14 cellular contexts compared by ENCODE assay signal in genomic region chr1:113488576-113489177, GRCh38.
DNase-seq lines count a peak whose midpoint lies in the region; ATAC-seq, FAIRE-seq and TF ChIP-seq lines count a peak whose summit lies in the region.
"Had no signal": no experiment of that assay in that cellular context is flagged by ENCODE, and none has a peak within 500 bp of the region (broad histone marks: within the 10 kb centered on the region; RNA-seq: fewer than 3 reads in every experiment).

No MANE protein-coding gene starts in this region.

- H3K9me3 ChIP-seq in HepG2 (ENCODE audit: low read length) (peaks cover 12% of the 10 kb centered on the region; the same call in 1 of the 2 replicates), small intestine (ENCODE audit: control insufficient read depth, low read depth) (no peaks in the 10 kb centered on the region)

- no peaks in the 10 kb centered on the region for H3K4me1 ChIP-seq in HepG2 (ENCODE audit: insufficient read depth, low read length)
- no peaks in the 10 kb centered on the region for H3K4me1 ChIP-seq in small intestine (ENCODE audit: control insufficient read depth in 2 of 2, insufficient read depth in 1 of 2, low read depth in 1 of 2, low read length in 1 of 2)
- H3K4me1 ChIP-seq: ascending aorta had no signal

- FAIRE-seq in HepG2 (lab: Jason Lieb, UNC) (no peak), small intestine (lab: Jason Lieb, UNC) (no peak)
- FAIRE-seq: TTC549 had no signal

- no peaks in the 10 kb centered on the region for H3K4me1 Mint-ChIP-seq in stimulated activated effector memory CD8-positive, alpha-beta T cell treated with anti-CD3 and anti-CD28 coated beads, Interleukin-12 subunit alpha, Interleukin-12 subunit beta, amount 100 ng/mL, for 72 hours

- no peaks in the 10 kb centered on the region for H3K79me2 ChIP-seq in HepG2 (ENCODE audit: insufficient read depth, low read length)

- H3K36me3 ChIP-seq in H7 (replicated peaks; ENCODE audit: control insufficient read depth, insufficient read depth, low read length) (no peaks in the 10 kb centered on the region), HepG2 (replicated peaks in 1 of 2; ENCODE audit: control insufficient read depth in 1 of 2, insufficient read depth in 2 of 2, low read length in 2 of 2) (no peaks in the 10 kb centered on the region), small intestine (ENCODE audit: control insufficient read depth in 2 of 2, insufficient read depth in 2 of 2, low read length in 2 of 2) (no peaks in the 10 kb centered on the region)
- H3K36me3 ChIP-seq: ascending aorta, thoracic aorta had no signal

- H3K36me3 Mint-ChIP-seq in stimulated activated effector memory CD8-positive, alpha-beta T cell treated with anti-CD3 and anti-CD28 coated beads, Interleukin-12 subunit alpha, Interleukin-12 subunit beta, amount 100 ng/mL, for 72 hours = no peaks in the 10 kb centered on the region

- H3K27ac ChIP-seq in HepG2 (ENCODE audit: extremely low read length, insufficient read depth, low read length) (no peak overlapping the region), small intestine (ENCODE audit: low read depth in 1 of 2, low read length in 1 of 2) (no peak overlapping the region)
- H3K27ac ChIP-seq: ascending aorta, SK-N-MC, thoracic aorta had no signal

- CTCF ChIA-PET in HepG2 (lab: Yijun Ruan, JAX; ENCODE audit: low intra/inter-chr PET ratio, low total read pairs) = interaction anchor here (2.2 kb wide), 1 partner anchor 189 kb away, joined by 5 read pairs; no protein-coding TSS in a partner anchor

- H3K27me3 ChIP-seq in H7 (ENCODE audit: control insufficient read depth, insufficient read depth, low read length) = no peaks in the 10 kb centered on the region
- no peaks in the 10 kb centered on the region for H3K27me3 ChIP-seq in HepG2 (ENCODE audit: control insufficient read depth in 1 of 2, insufficient read depth in 2 of 2, low read length in 2 of 2)
- no peaks in the 10 kb centered on the region for H3K27me3 ChIP-seq in small intestine (ENCODE audit: control insufficient read depth in 2 of 2, insufficient read depth in 2 of 2, low read length in 2 of 2)
- H3K27me3 ChIP-seq: ascending aorta had no signal

- TF ChIP-seq CTCF in cardiac fibroblast (IDR thresholded peaks at IDR 0.05; ENCODE audit: low read depth, low read length) (peak; percentile 9), HepG2 (CRISPR knock-in tag; IDR thresholded peaks at IDR 0.05) (peak; percentile 70)

- POLR2A ChIA-PET in HepG2 (lab: Yijun Ruan, JAX) = no interaction called here

- no TSS peak for BruUV-seq in HepG2 (replicated peaks; lab: Mats Ljungman, UMichigan)

- in situ Hi-C loops in HepG2 (cut with HindIII; ENCODE audit: extremely low pct_ligation_motif_present, low pct_unique_long_range_greater_than_20kb) = loop anchor here (25.0 kb wide), 1 partner anchor 174 kb away; no protein-coding TSS in a partner anchor

- no peak overlapping the region for H3K4me2 ChIP-seq in HepG2 (ENCODE audit: low read depth, low read length)

- 95% methylated on average over 4 of the region's 4 CpGs for WGBS in HepG2 (ENCODE audit: low lambda C conversion rate)
- 90 to 91% (median 91%) methylated on average over 4 of the region's 4 CpGs for WGBS in small intestine, 3 donors

- DNase-seq in Ammon's horn (ENCODE audit: low spot score) (peak; percentile 20), H7 (peak; percentile 69), cardiac fibroblast (ENCODE audit: low read depth in 2 of 2) (peak in 1 of 2 donors; percentile 3), HepG2 (ENCODE audit: low spot score) (peak; percentile 13), small intestine (no peak), HUDEP-2 (lab: John Stamatoyannopoulos, UW; ENCODE audit: unreplicated experiment in 76 of 76) (no peak), HCEC 1CT (no peak)
- no peak for DNase-seq in stimulated activated effector memory CD8-positive, alpha-beta T cell treated with anti-CD3 and anti-CD28 coated beads, Interleukin-12 subunit alpha, Interleukin-12 subunit beta, amount 100 ng/mL, for 72 hours (ENCODE audit: low spot score in 2 of 2)
- DNase-seq: activated CD8-positive, alpha-beta T cell treated with anti-CD3 and anti-CD28 coated beads for 36 hours; activated effector memory CD4-positive, alpha-beta T cell treated with anti-CD3 and anti-CD28 coated beads, Interleukin-2, amount 50 U/mL, for 16 hours had no signal

- no peak for TF ChIP-seq EP300 in HepG2 (IDR thresholded peaks at IDR 0.05; ENCODE audit: low read depth in 2 of 2, low read length in 2 of 2)
- no peak for TF ChIP-seq EP300 in HepG2 (CRISPR knock-in tag; IDR thresholded peaks at IDR 0.05; ENCODE audit: borderline replicate concordance)

- H3K9ac ChIP-seq in HepG2 (ENCODE audit: insufficient read depth, low read depth, low read length) = no peak overlapping the region

- H3K27ac Mint-ChIP-seq in stimulated activated effector memory CD8-positive, alpha-beta T cell treated with anti-CD3 and anti-CD28 coated beads, Interleukin-12 subunit alpha, Interleukin-12 subunit beta, amount 100 ng/mL, for 72 hours = no peak overlapping the region
- H3K27ac Mint-ChIP-seq: activated CD8-positive, alpha-beta T cell treated with anti-CD3 and anti-CD28 coated beads for 36 hours had no signal

- H2AFZ ChIP-seq in HepG2 (ENCODE audit: low read length) = no peak overlapping the region

- intact Hi-C loops in HepG2 (cut with micrococcal nuclease; ENCODE audit: unreplicated experiment) = loop anchor here (1.0 kb wide), 1 partner anchor 190 kb away; no protein-coding TSS in a partner anchor

- no peak for TF ChIP-seq POLR2A in HepG2 (IDR thresholded peaks at IDR 0.05; ENCODE audit: insufficient read depth in 1 of 2, low read depth in 2 of 2, low read length in 2 of 2)

- H3K4me3 Mint-ChIP-seq in stimulated activated effector memory CD8-positive, alpha-beta T cell treated with anti-CD3 and anti-CD28 coated beads, Interleukin-12 subunit alpha, Interleukin-12 subunit beta, amount 100 ng/mL, for 72 hours = no peak overlapping the region
- H3K4me3 Mint-ChIP-seq: activated CD8-positive, alpha-beta T cell treated with anti-CD3 and anti-CD28 coated beads for 36 hours had no signal

- peak; percentile 71 for TF ChIP-seq RAD21 in HepG2 (CRISPR knock-in tag; IDR thresholded peaks at IDR 0.05)

- H3K9me3 Mint-ChIP-seq in stimulated activated effector memory CD8-positive, alpha-beta T cell treated with anti-CD3 and anti-CD28 coated beads, Interleukin-12 subunit alpha, Interleukin-12 subunit beta, amount 100 ng/mL, for 72 hours = peaks cover 25% of the 10 kb centered on the region

- peak; percentile 93 for ATAC-seq in HepG2
- no peak for ATAC-seq in stimulated activated effector memory CD8-positive, alpha-beta T cell treated with anti-CD3 and anti-CD28 coated beads, Interleukin-12 subunit alpha, Interleukin-12 subunit beta, amount 100 ng/mL, for 72 hours
- ATAC-seq: activated CD8-positive, alpha-beta T cell treated with anti-CD3 and anti-CD28 coated beads for 36 hours had no signal

- H4K20me1 ChIP-seq in HepG2 (ENCODE audit: insufficient read depth, low read length) = no peaks in the 10 kb centered on the region

- H3K4me3 ChIP-seq in H7 (ENCODE audit: insufficient read depth, low read depth, low read length) = no peak overlapping the region
- H3K4me3 ChIP-seq in cardiac fibroblast (replicated peaks in 1 of 2; ENCODE audit: low read depth in 2 of 2, low read length in 2 of 2) = no peak overlapping the region
- no peak overlapping the region for H3K4me3 ChIP-seq in HepG2 (replicated peaks in 1 of 3; ENCODE audit: insufficient read depth in 1 of 3, low read depth in 2 of 3, low read length in 3 of 3)
- H3K4me3 ChIP-seq in small intestine (ENCODE audit: low read depth in 1 of 2, low read length in 2 of 2) = no peak overlapping the region
- H3K4me3 ChIP-seq: ascending aorta, SK-N-MC, thoracic aorta had no signal

TF ChIP-seq in HepG2, 621 proteins besides CTCF, POLR2A, EP300 and RAD21:
- no peak for TF ChIP-seq ZBTB43 (CRISPR knock-in tag; conservative IDR thresholded peaks at IDR 0.05)
- peak; percentile 82 for TF ChIP-seq STAG1 (CRISPR knock-in tag; IDR thresholded peaks at IDR 0.05)
- no peak for TF ChIP-seq ZGPAT (CRISPR knock-in tag; IDR thresholded peaks at IDR 0.05)

Comparison
In these comparisons a context has a peak if more than half of its experiments do, and no peak if none do; other contexts are left out.
1. DNase-seq: peak in Ammon's horn (single experiment), H7 (single experiment) and HepG2 (single experiment); none in small intestine (single experiment), HUDEP-2 (0 of 76), stimulated activated effector memory CD8-positive, alpha-beta T cell treated with anti-CD3 and anti-CD28 coated beads, Interleukin-12 subunit alpha, Interleukin-12 subunit beta, amount 100 ng/mL, for 72 hours (0 of 2) and HCEC 1CT (single experiment).